Comparison of ENCODE assay signal across 16 cellular contexts in the genomic region with DNA sequence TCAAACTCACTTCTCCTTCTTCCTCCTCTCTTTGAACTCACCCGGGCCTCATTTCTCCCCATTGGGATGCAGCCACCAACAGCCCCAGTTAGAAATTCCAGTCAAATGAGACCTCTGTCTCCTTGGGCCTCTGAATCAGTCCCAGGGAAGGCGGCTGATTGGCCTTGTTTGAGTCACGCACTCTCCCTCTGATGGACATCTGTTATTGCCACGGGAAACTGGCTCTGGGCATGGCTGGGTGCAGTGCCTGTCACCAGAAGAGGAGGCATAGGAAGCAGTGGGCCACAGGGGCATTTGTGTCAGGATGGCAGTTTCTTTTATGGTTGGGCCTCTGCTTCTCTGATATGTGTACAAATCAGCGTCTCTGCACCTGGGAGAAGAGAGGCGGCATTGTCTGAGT. TPM values are rescaled to one million over a fixed set of nuclear protein-coding genes. Genes with fewer than 3 reads are reported as not detected.
A peak's percentile ranks its signal among the peaks of the same experiment; 100 is the strongest.
DNase-seq lines count a peak whose midpoint lies in the region; TF ChIP-seq lines count a peak whose summit lies in the region.
"Had no signal": no experiment of that assay in that cellular context is flagged by ENCODE, and none has a peak within 500 bp of the region (broad histone marks: within the 10 kb centered on the region; RNA-seq: fewer than 3 reads in every experiment).

No MANE protein-coding gene starts in this region.

- TF ChIP-seq CTCF in Calu3 (IDR thresholded peaks at IDR 0.05; ENCODE audit: unreplicated experiment): no peak

- CTCF ChIA-PET in Calu3 (lab: Charles Lee): no interaction called here

- H3K4me3 Mint-ChIP-seq in Calu3 (ENCODE audit: low read depth, unreplicated experiment): no peak overlapping the region
- H3K4me3 Mint-ChIP-seq: activated CD8-positive, alpha-beta T cell treated with anti-CD3 and anti-CD28 coated beads, Interleukin-2, amount 10 ng/mL, durations not matched to agents 7 days and 5 days; B cell had no signal

- H3K27ac Mint-ChIP-seq in Calu3 (ENCODE audit: unreplicated experiment): no peak overlapping the region
- H3K27ac Mint-ChIP-seq: activated CD8-positive, alpha-beta T cell treated with anti-CD3 and anti-CD28 coated beads, Interleukin-2, amount 10 ng/mL, durations not matched to agents 7 days and 5 days; activated T-helper 2 cell treated with anti-CD3 and anti-CD28 coated beads, Interferon-gamma antibody, Interleukin-2, Interleukin-4, amounts not matched to agents 10 μg/mL and 5 μg/mL and 100 μg/mL, durations not matched to agents 14 hours and 24 hours and 36 hours; B cell had no signal

- DNase-seq in AG08395 (ENCODE audit: low spot score): peak; percentile 87
- peak; percentile 55 for DNase-seq in GM04503 (ENCODE audit: low read depth)
- peak; percentile 71 for DNase-seq in RPMI7951 (ENCODE audit: low read depth)
- DNase-seq in islet precursor cell: peak; percentile 84
- no peak for DNase-seq in Calu3
- no peak for DNase-seq in NCI-H748 (lab: John Stamatoyannopoulos, UW; ENCODE audit: unreplicated experiment)
- DNase-seq in DMS79 (lab: John Stamatoyannopoulos, UW): no peak
- DNase-seq in globus pallidus (ENCODE audit: low spot score): no peak
- DNase-seq: activated CD8-positive, alpha-beta T cell treated with anti-CD3 and anti-CD28 coated beads, Interleukin-2, amount 10 ng/mL, durations not matched to agents 7 days and 5 days; dermis blood vessel endothelial cell; DND-41; NCI-H2107; stomach; WERI-Rb-1 had no signal

- no peaks in the 10 kb centered on the region for H3K4me1 Mint-ChIP-seq in Calu3 (ENCODE audit: low read depth, unreplicated experiment)

- peaks cover 73% of the 10 kb centered on the region for H3K27me3 Mint-ChIP-seq in Calu3 (ENCODE audit: unreplicated experiment)

- H3K36me3 Mint-ChIP-seq in Calu3 (ENCODE audit: insufficient read depth, unreplicated experiment): no peaks in the 10 kb centered on the region

- intact Hi-C loops in Calu3 (cut with micrococcal nuclease; ENCODE audit: unreplicated experiment): no loop called here

- no peaks in the 10 kb centered on the region for H3K9me3 Mint-ChIP-seq in Calu3 (ENCODE audit: low read depth, unreplicated experiment)
- H3K9me3 Mint-ChIP-seq: activated T-helper 2 cell treated with anti-CD3 and anti-CD28 coated beads, Interferon-gamma antibody, Interleukin-2, Interleukin-4, amounts not matched to agents 10 μg/mL and 5 μg/mL and 100 μg/mL, durations not matched to agents 14 hours and 24 hours and 36 hours had no signal

- no TSS peak for BruUV-seq in Calu3 (replicated peaks; lab: Mats Ljungman, UMichigan)

RNA-seq across cellular contexts. Expression of gene WNT11, which starts 9.6 kb away (rescaled TPM):
- 17.4 and 28.7 TPM in 2 replicates for total RNA-seq in RPMI7951 (2014; rRNA removed; shearing (Covaris generic))
- total RNA-seq in Calu3 (2022): not detected in 2 replicates
- total RNA-seq: dermis blood vessel endothelial cell had no signal

Comparison
In these comparisons a context has a peak if more than half of its experiments do, and no peak if none do; other contexts are left out.
1. DNase-seq: peak in AG08395 (single experiment), GM04503 (single experiment), RPMI7951 (single experiment) and islet precursor cell (single experiment); none in Calu3 (single experiment), NCI-H748 (single experiment), DMS79 (single experiment) and globus pallidus (single experiment).
2. RNA of gene WNT11, which starts 9.6 kb away (total RNA-seq): 17.4 to 28.7 TPM in RPMI7951; not detected in Calu3; every median in the first group is over 10 times any median in the second.